6 cellular contexts compared by ENCODE assay signal in genomic region chr7:127587663-127588018, GRCh38. TPM values are rescaled to one million over a fixed set of nuclear protein-coding genes. Genes with fewer than 3 reads are reported as not detected.
A peak's percentile ranks its signal among the peaks of the same experiment; 100 is the strongest.
DNase-seq lines count a peak whose midpoint lies in the region; TF ChIP-seq lines count a peak whose summit lies in the region.

No MANE protein-coding gene starts in this region.

- peaks cover 38% of the 10 kb centered on the region for H3K36me3 Mint-ChIP-seq in endodermal cell (ENCODE audit: low read depth)

- H3K27me3 Mint-ChIP-seq in endodermal cell (ENCODE audit: insufficient read depth), result peaks cover 21% of the 10 kb centered on the region

- POLR2A ChIA-PET in HEK293T (lab: Yijun Ruan, JAX), result interaction anchor here (0.8 to 2.1 kb wide), 4 partner anchors 10 to 64 kb away, joined by 3 to 10 read pairs (median 6); no protein-coding TSS in a partner anchor

- WGBS in endodermal cell (ENCODE audit: insufficient coverage in 1 of 2, insufficient read length in 1 of 2), 2 experiments, result 88 to 100% methylated on average over 6 to 20 of the region's 20 CpGs

- H3K27ac ChIP-seq in endodermal cell (ENCODE audit: low read depth, low read length), result no peak overlapping the region

- DNase-seq in NB4 (ENCODE audit: low read depth) (no peak), endodermal cell (no peak), HEK293T (ENCODE audit: extremely low spot score) (no peak), KG1 (lab: John Stamatoyannopoulos, UW) (no peak), NCI-H2196 treated with DMSO at 0.1 percent for 48 hours (lab: John Stamatoyannopoulos, UW; ENCODE audit: unreplicated experiment) (no peak)

- H3K4me3 Mint-ChIP-seq in endodermal cell, result peak overlapping the region; percentile 83

- peak overlapping the region; percentile 55 for H3K4me3 ChIP-seq in NB4 (ENCODE audit: low read depth, low read length)
- H3K4me3 ChIP-seq in endodermal cell (ENCODE audit: low read length), result peak overlapping the region; percentile 77
- peak overlapping the region; percentile 99 for H3K4me3 ChIP-seq in skeletal muscle satellite cell (ENCODE audit: low read length)

- peaks cover 24% of the 10 kb centered on the region for H3K4me1 Mint-ChIP-seq in endodermal cell

- no peak for TF ChIP-seq POLR2A in NB4 (IDR thresholded peaks at IDR 0.05; ENCODE audit: extremely low read depth, insufficient read length)

- no peaks in the 10 kb centered on the region for H3K9me3 Mint-ChIP-seq in endodermal cell

- H3K36me3 ChIP-seq in endodermal cell (ENCODE audit: control insufficient read depth, insufficient read depth, low read length) (peaks cover 35% of the 10 kb centered on the region), skeletal muscle satellite cell (ENCODE audit: insufficient read depth, low read length) (peaks cover 26% of the 10 kb centered on the region)

- TF ChIP-seq CTCF in NB4 (IDR thresholded peaks at IDR 0.05; ENCODE audit: low read depth, low read length) (no peak), endodermal cell (conservative IDR thresholded peaks at IDR 0.05) (no peak)

- peak overlapping the region; percentile 75 for H3K27ac Mint-ChIP-seq in endodermal cell

- H3K27me3 ChIP-seq in endodermal cell (ENCODE audit: control insufficient read depth, insufficient read depth, low read length, poor library complexity, severe bottlenecking) (no peaks in the 10 kb centered on the region), skeletal muscle satellite cell (ENCODE audit: control insufficient read depth, insufficient read depth, low read length) (no peaks in the 10 kb centered on the region)

- H3K9ac ChIP-seq in endodermal cell (ENCODE audit: extremely low read depth, low read length, poor library complexity, severe bottlenecking) (peak overlapping the region; percentile 91), skeletal muscle satellite cell (ENCODE audit: low read depth, low read length) (peak overlapping the region; percentile 95)

- H3K9me3 ChIP-seq in endodermal cell (ENCODE audit: control insufficient read depth, low read length), result peaks cover 5% of the 10 kb centered on the region
- no peaks in the 10 kb centered on the region for H3K9me3 ChIP-seq in skeletal muscle satellite cell (replicated peaks; ENCODE audit: low read length)

- H3K4me1 ChIP-seq in endodermal cell (ENCODE audit: control insufficient read depth, insufficient read depth, low read length) (peaks cover 17% of the 10 kb centered on the region), skeletal muscle satellite cell (ENCODE audit: control insufficient read depth, insufficient read depth, low read length) (peaks cover 37% of the 10 kb centered on the region)

- CTCF ChIA-PET in HEK293T (lab: Yijun Ruan, JAX), result no interaction called here

- peak overlapping the region; percentile 99 for H3K4me2 ChIP-seq in skeletal muscle satellite cell (ENCODE audit: low read length)

TF ChIP-seq in HEK293T, 16 proteins besides CTCF, POLR2A, EP300 and RAD21:
- TF ChIP-seq ZNF384 (IDR thresholded peaks at IDR 0.05) (no peak), SUZ12 (IDR thresholded peaks at IDR 0.05) (no peak), TARDBP (IDR thresholded peaks at IDR 0.05) (no peak)

RNA-seq across cellular contexts. Expression of gene ARF5, which starts 0.6 kb away (rescaled TPM):
- 100 to 1,000 TPM; 234 to 277 TPM for total RNA-seq in endodermal cell
- polyA plus RNA-seq in endodermal cell (2013, experiment 1 of 2), result 198 TPM
- polyA plus RNA-seq in endodermal cell (2013, experiment 2 of 2), result 184 TPM
- total RNA-seq in skeletal muscle satellite cell (2012; rRNA removed), result 112 and 124 TPM in 2 replicates

RNA-seq across cellular contexts. Expression of gene GCC1, which starts 2.2 kb away (rescaled TPM):
- 10 to 100 TPM; 14.8 to 15.3 TPM for total RNA-seq in endodermal cell
- 11.7 TPM for polyA plus RNA-seq in endodermal cell (2013, experiment 1 of 2)
- 8.9 TPM for polyA plus RNA-seq in endodermal cell (2013, experiment 2 of 2)
- total RNA-seq in skeletal muscle satellite cell (2012; rRNA removed), result 13.8 and 13.9 TPM in 2 replicates

RNA-seq across cellular contexts. Expression of gene FSCN3, which starts 5.9 kb away (rescaled TPM):
- total RNA-seq in endodermal cell, result 1 to 10 TPM; 1.9 to 2.2 TPM
- 1.2 TPM for polyA plus RNA-seq in endodermal cell (2013, experiment 1 of 2)
- polyA plus RNA-seq in endodermal cell (2013, experiment 2 of 2), result 2.1 TPM
- 0.66 and 2.8 TPM in 2 replicates for total RNA-seq in skeletal muscle satellite cell (2012; rRNA removed)

RNA-seq across cellular contexts. Expression of gene PAX4, which starts 30.3 kb away (rescaled TPM):
- under 1 TPM in 1 of 2 donors, not detected in 1; 0.24 TPM for total RNA-seq in endodermal cell
- not detected for polyA plus RNA-seq in endodermal cell (2013, experiment 1 of 2)
- 0.25 TPM for polyA plus RNA-seq in endodermal cell (2013, experiment 2 of 2)
- not detected in 2 replicates for total RNA-seq in skeletal muscle satellite cell (2012; rRNA removed)
